12 cellular contexts compared by ENCODE assay signal in genomic region chr10:132114953-132115520, GRCh38.
"Had no signal": no experiment of that assay in that cellular context is flagged by ENCODE, and none has a peak within 500 bp of the region (broad histone marks: within the 10 kb centered on the region; RNA-seq: fewer than 3 reads in every experiment).

No MANE protein-coding gene starts in this region.

- H3K36me3 ChIP-seq: cardiac muscle cell, tibial nerve, uterus had no signal

- H2AFZ ChIP-seq: hepatocyte had no signal

- H3K4me1 ChIP-seq: tibial nerve, uterus had no signal

- H3K27ac Mint-ChIP-seq: activated CD4-positive, alpha-beta T cell treated with anti-CD3 and anti-CD28 coated beads for 36 hours; activated naive CD4-positive, alpha-beta T cell treated with anti-CD3 and anti-CD28 coated beads, Interleukin-2, amount 50 U/mL, for 24 hours; activated T-helper 2 cell treated with anti-CD3 and anti-CD28 coated beads, Interferon-gamma antibody, Interleukin-2, Interleukin-4, amounts not matched to agents 10 μg/mL and 5 μg/mL and 100 μg/mL, durations not matched to agents 14 hours and 24 hours and 36 hours had no signal

- H3K79me2 ChIP-seq: hepatocyte had no signal

- H3K36me3 Mint-ChIP-seq: activated naive CD4-positive, alpha-beta T cell treated with anti-CD3 and anti-CD28 coated beads, Interleukin-2, amount 50 U/mL, for 24 hours had no signal

- H3K9me3 Mint-ChIP-seq: activated naive CD4-positive, alpha-beta T cell treated with anti-CD3 and anti-CD28 coated beads, Interleukin-2, amount 50 U/mL, for 24 hours; activated T-helper 2 cell treated with anti-CD3 and anti-CD28 coated beads, Interferon-gamma antibody, Interleukin-2, Interleukin-4, amounts not matched to agents 10 μg/mL and 5 μg/mL and 100 μg/mL, durations not matched to agents 14 hours and 24 hours and 36 hours; neural crest cell had no signal

- H3K4me1 Mint-ChIP-seq: activated CD4-positive, alpha-beta T cell treated with anti-CD3 and anti-CD28 coated beads for 36 hours; activated naive CD4-positive, alpha-beta T cell treated with anti-CD3 and anti-CD28 coated beads, Interleukin-2, amount 50 U/mL, for 24 hours had no signal

- H3K27ac ChIP-seq: cardiac muscle cell, epithelial cell of prostate, hepatocyte, tibial nerve, uterus had no signal

- H3K4me3 ChIP-seq: cardiac muscle cell, hepatocyte, tibial nerve, uterus had no signal

- H3K27me3 ChIP-seq: cardiac muscle cell, tibial nerve, uterus had no signal

- H3K4me3 Mint-ChIP-seq: activated CD4-positive, alpha-beta T cell treated with anti-CD3 and anti-CD28 coated beads for 36 hours; activated naive CD4-positive, alpha-beta T cell treated with anti-CD3 and anti-CD28 coated beads, Interleukin-2, amount 50 U/mL, for 24 hours; neural crest cell had no signal

- H3K27me3 Mint-ChIP-seq: activated CD4-positive, alpha-beta T cell treated with anti-CD3 and anti-CD28 coated beads for 36 hours; activated naive CD4-positive, alpha-beta T cell treated with anti-CD3 and anti-CD28 coated beads, Interleukin-2, amount 50 U/mL, for 24 hours had no signal

- H3K9me3 ChIP-seq: tibial nerve, uterus had no signal

- H3K4me2 ChIP-seq: hepatocyte had no signal

- ATAC-seq: activated CD4-positive, alpha-beta T cell treated with anti-CD3 and anti-CD28 coated beads for 36 hours; left colon; stimulated activated naive CD8-positive, alpha-beta T cell treated with anti-CD3 and anti-CD28 coated beads, Interleukin-15, Interleukin-2, amounts not matched to agents 100 U/mL and 50 U/mL, for 24 hours had no signal

- DNase-seq: activated CD4-positive, alpha-beta T cell treated with anti-CD3 and anti-CD28 coated beads for 36 hours; activated CD4-positive, alpha-beta T cell treated with anti-CD3 and anti-CD28 coated beads, Interleukin-2, amount 50 U/mL, for 48 hours; stimulated activated naive CD8-positive, alpha-beta T cell treated with anti-CD3 and anti-CD28 coated beads, Interleukin-15, Interleukin-2, amounts not matched to agents 100 U/mL and 50 U/mL, for 24 hours; uterus had no signal
